In genomic region chr1:26283871-26284596, GRCh38 we compare ENCODE assay signal across 11 cellular contexts. TPM values are rescaled to one million over a fixed set of nuclear protein-coding genes. Genes with fewer than 3 reads are reported as not detected.
A peak's percentile ranks its signal among the peaks of the same experiment; 100 is the strongest.
DNase-seq lines count a peak whose midpoint lies in the region; ATAC-seq, FAIRE-seq and TF ChIP-seq lines count a peak whose summit lies in the region.
"Had no signal": no experiment of that assay in that cellular context is flagged by ENCODE, and none has a peak within 500 bp of the region (broad histone marks: within the 10 kb centered on the region; RNA-seq: fewer than 3 reads in every experiment).

No MANE protein-coding gene starts in this region.

- TF ChIP-seq CTCF in keratinocyte (optimal IDR thresholded peaks at IDR 0.05 in 1 of 3, IDR thresholded peaks at IDR 0.05 in 1 of 3, conservative IDR thresholded peaks at IDR 0.05 in 1 of 3; ENCODE audit: extremely low read depth in 1 of 3, insufficient read depth in 2 of 3, low read length in 3 of 3), result no peak
- no peak for TF ChIP-seq CTCF in thoracic aorta (IDR thresholded peaks at IDR 0.05)
- TF ChIP-seq CTCF in body of pancreas (IDR thresholded peaks at IDR 0.05), result no peak

- TF ChIP-seq POLR2A in body of pancreas (IDR thresholded peaks at IDR 0.05), result no peak

- intact Hi-C loops in body of pancreas (cut with DNase I), result no loop called here

- H3K4me3 ChIP-seq in keratinocyte (ENCODE audit: control insufficient read depth in 2 of 3, extremely low read depth in 1 of 3, insufficient read depth in 2 of 3, low read depth in 1 of 3, low read length in 3 of 3) (no peak overlapping the region), thoracic aorta (peak overlapping the region; percentile 45), body of pancreas (no peak overlapping the region)
- H3K4me3 ChIP-seq: cardiac muscle cell had no signal

- FAIRE-seq in keratinocyte (lab: Jason Lieb, UNC), result no peak

- H3K27me3 ChIP-seq in keratinocyte (ENCODE audit: control insufficient read depth, extremely low read depth, insufficient read depth, low read length) (no peaks in the 10 kb centered on the region), thoracic aorta (replicated peaks; ENCODE audit: insufficient read depth) (no peaks in the 10 kb centered on the region), body of pancreas (no peaks in the 10 kb centered on the region)
- H3K27me3 ChIP-seq: cardiac muscle cell had no signal

- peak overlapping the region; percentile 36 for H3K27ac ChIP-seq in keratinocyte (ENCODE audit: control insufficient read depth, insufficient read depth, low read length)
- peak overlapping the region; percentile 62 to 74 for H3K27ac ChIP-seq in thoracic aorta
- H3K27ac ChIP-seq in body of pancreas, result peak overlapping the region in 2 of 4 donors; percentile 24 to 42
- H3K27ac ChIP-seq: cardiac muscle cell had no signal

- H3K79me2 ChIP-seq in keratinocyte (ENCODE audit: control insufficient read depth, insufficient read depth, low read length), result peaks cover 21% of the 10 kb centered on the region

- dilution Hi-C loops in keratinocyte (cut with MboI; ENCODE audit: extremely low pct_ligation_motif_present, low sequenced_read_pairs), result no loop called here

- H3K4me2 ChIP-seq in keratinocyte (ENCODE audit: control insufficient read depth, extremely low read depth, insufficient read depth, low read depth, low read length), result peak overlapping the region; percentile 41

- H3K9me3 ChIP-seq in keratinocyte (ENCODE audit: control insufficient read depth, low read depth, low read length) (no peaks in the 10 kb centered on the region), thoracic aorta (no peaks in the 10 kb centered on the region), body of pancreas (no peaks in the 10 kb centered on the region)

- WGBS in body of pancreas, 2 donors, result 64 to 77% methylated on average over 8 to 12 of the region's 12 CpGs

- DNase-seq in activated T-cell treated with anti-CD3 and anti-CD28 coated beads, Interleukin-2, amount 50 U/mL, for 1 hour, result peak; percentile 51
- DNase-seq in activated T-cell treated with anti-CD3 and anti-CD28 coated beads for 4 hours (no peak), keratinocyte (ENCODE audit: low read depth, low spot score) (no peak), thoracic aorta (ENCODE audit: low spot score) (no peak), body of pancreas (no peak)
- DNase-seq in activated T-cell treated with anti-CD3 and anti-CD28 coated beads, Interleukin-2, amount 50 U/mL, for 72 hours, result no peak
- DNase-seq: MM.1S had no signal

- H3K9me1 ChIP-seq in keratinocyte (ENCODE audit: control insufficient read depth, extremely low read depth, insufficient read depth, low read length), result peaks cover 3% of the 10 kb centered on the region

- peak overlapping the region; percentile 78 to 81 for H3K4me3 Mint-ChIP-seq in activated T-cell treated with anti-CD3 and anti-CD28 coated beads, Interleukin-2, amount 50 U/mL, for 72 hours

- no peak for ATAC-seq in activated T-cell treated with anti-CD3 and anti-CD28 coated beads, Interleukin-2, amount 50 U/mL, for 72 hours (replicated peaks in 1 of 2)
- ATAC-seq in thoracic aorta (ENCODE audit: insufficient number of reproducible peaks, low FRiP score, low read depth) (no peak), HG03139 (IDR thresholded peaks at IDR 0.05; ENCODE audit: unreplicated experiment) (no peak), GM21576 (IDR thresholded peaks at IDR 0.05; ENCODE audit: unreplicated experiment) (no peak), body of pancreas (no peak)

- peaks cover 2 to 12% of the 10 kb centered on the region in 2 donors for H3K36me3 Mint-ChIP-seq in activated T-cell treated with anti-CD3 and anti-CD28 coated beads, Interleukin-2, amount 50 U/mL, for 72 hours (ENCODE audit: insufficient read depth in 2 of 2)

- peak overlapping the region; percentile 89 for H3K27ac Mint-ChIP-seq in activated T-cell treated with anti-CD3 and anti-CD28 coated beads, Interleukin-2, amount 50 U/mL, for 72 hours

- no peak overlapping the region for H2AFZ ChIP-seq in keratinocyte (ENCODE audit: control insufficient read depth, low read length)

- peaks cover 14% of the 10 kb centered on the region for H4K20me1 ChIP-seq in keratinocyte (ENCODE audit: control insufficient read depth, extremely low read depth, insufficient read depth, low read length)

- H3K36me3 ChIP-seq in keratinocyte (ENCODE audit: control insufficient read depth in 2 of 2, extremely low read depth in 1 of 2, insufficient read depth in 2 of 2, low read length in 2 of 2) (peaks cover 17 to 27% of the 10 kb centered on the region in 2 experiments), thoracic aorta (no peaks in the 10 kb centered on the region), body of pancreas (replicated peaks in 1 of 2; ENCODE audit: insufficient read depth in 1 of 2, low read depth in 2 of 2) (no peaks in the 10 kb centered on the region)
- H3K36me3 ChIP-seq: cardiac muscle cell had no signal

- peaks cover 48% of the 10 kb centered on the region for H3K4me1 ChIP-seq in keratinocyte (ENCODE audit: control insufficient read depth, extremely low read depth, insufficient read depth, low read length)
- H3K4me1 ChIP-seq in thoracic aorta (ENCODE audit: control insufficient read depth in 1 of 2, low read depth in 2 of 2), result peaks cover 41 to 51% of the 10 kb centered on the region in 2 donors
- peaks cover 39% of the 10 kb centered on the region for H3K4me1 ChIP-seq in body of pancreas

- H3K9ac ChIP-seq in keratinocyte (ENCODE audit: control insufficient read depth, extremely low read depth, insufficient read depth, low read length), result no peak overlapping the region

- H3K27me3 Mint-ChIP-seq in activated T-cell treated with anti-CD3 and anti-CD28 coated beads, Interleukin-2, amount 50 U/mL, for 72 hours (ENCODE audit: low read depth), result no peaks in the 10 kb centered on the region

- no peaks in the 10 kb centered on the region for H3K9me3 Mint-ChIP-seq in activated T-cell treated with anti-CD3 and anti-CD28 coated beads, Interleukin-2, amount 50 U/mL, for 72 hours

- H3K4me1 Mint-ChIP-seq in activated T-cell treated with anti-CD3 and anti-CD28 coated beads, Interleukin-2, amount 50 U/mL, for 72 hours (ENCODE audit: low read depth), result peaks cover 94% of the 10 kb centered on the region

RNA-seq across cellular contexts. Expression of gene SH3BGRL3, which starts 4.1 kb away (rescaled TPM):
- total RNA-seq in activated T-cell treated with anti-CD3 and anti-CD28 coated beads, Interleukin-2, amount 50 U/mL, for 72 hours, result 100 to 1,000 TPM; 148 to 165 TPM
- polyA plus RNA-seq in keratinocyte, result 175 to 234 TPM (median 196 TPM) in 3 replicates
- 246 TPM for polyA plus RNA-seq in keratinocyte (2011; ENCODE audit: low read depth)
- 423 and 444 TPM in 2 replicates for polyA plus RNA-seq in keratinocyte (2011; cell fraction: cytosol; rRNA removed)
- polyA plus RNA-seq in keratinocyte (2011; cell fraction: nucleus; rRNA removed), result 84.2 and 96.0 TPM in 2 replicates
- 453 and 651 TPM in 2 replicates for polyA plus RNA-seq in keratinocyte (2012; ENCODE audit: low replicate concordance)
- polyA minus RNA-seq in keratinocyte, result 286 to 540 TPM (median 528 TPM) in 3 replicates
- 456 TPM for polyA minus RNA-seq in keratinocyte (2011; cell fraction: cytosol; rRNA and poly(A)+ RNA removed)
- 61.4 and 74.5 TPM in 2 replicates for polyA minus RNA-seq in keratinocyte (2011; cell fraction: nucleus; rRNA and poly(A)+ RNA removed)
- total RNA-seq in thoracic aorta (100 to 1,000 TPM in 1 of 2 donors, 10 to 100 TPM in 1; 79.2 to 137 TPM), body of pancreas (10 to 100 TPM; 38.2 to 43.1 TPM)

RNA-seq across cellular contexts. Expression of gene UBXN11, which starts 22.4 kb away (rescaled TPM):
- total RNA-seq in activated T-cell treated with anti-CD3 and anti-CD28 coated beads, Interleukin-2, amount 50 U/mL, for 72 hours, result 10 to 100 TPM; 19.1 to 19.3 TPM
- polyA plus RNA-seq in keratinocyte, result 5.2 to 6.8 TPM (median 6.6 TPM) in 3 replicates
- 6.8 TPM for polyA plus RNA-seq in keratinocyte (2011; ENCODE audit: low read depth)
- polyA plus RNA-seq in keratinocyte (2011; cell fraction: cytosol; rRNA removed), result 1.5 and 2.1 TPM in 2 replicates
- 28.1 and 28.2 TPM in 2 replicates for polyA plus RNA-seq in keratinocyte (2011; cell fraction: nucleus; rRNA removed)
- polyA plus RNA-seq in keratinocyte (2012; ENCODE audit: low replicate concordance), result 5.4 and 7.6 TPM in 2 replicates
- 2.7 to 6.8 TPM (median 4.3 TPM) in 3 replicates for polyA minus RNA-seq in keratinocyte
- 3.1 TPM for polyA minus RNA-seq in keratinocyte (2011; cell fraction: cytosol; rRNA and poly(A)+ RNA removed)
- polyA minus RNA-seq in keratinocyte (2011; cell fraction: nucleus; rRNA and poly(A)+ RNA removed), result 3.5 and 4.0 TPM in 2 replicates
- total RNA-seq in thoracic aorta, result 10 to 100 TPM in 1 of 2 donors, 1 to 10 TPM in 1; 9.6 to 23.2 TPM
- 10 to 100 TPM; 12.2 to 14.8 TPM for total RNA-seq in body of pancreas

RNA-seq across cellular contexts. Expression of gene CD52, which starts 33.7 kb away (rescaled TPM):
- total RNA-seq in activated T-cell treated with anti-CD3 and anti-CD28 coated beads, Interleukin-2, amount 50 U/mL, for 72 hours, result 100 to 1,000 TPM; 213 to 245 TPM
- 0.22 to 0.27 TPM in 2 of 3 replicates, not detected in the other for polyA plus RNA-seq in keratinocyte
- polyA plus RNA-seq in keratinocyte (2011; ENCODE audit: low read depth), result not detected
- polyA plus RNA-seq in keratinocyte (2011; cell fraction: cytosol; rRNA removed), result not detected in 2 replicates
- polyA plus RNA-seq in keratinocyte (2011; cell fraction: nucleus; rRNA removed), result not detected in 2 replicates
- 0.69 TPM in 1 of 2 replicates, not detected in the other for polyA plus RNA-seq in keratinocyte (2012; ENCODE audit: low replicate concordance)
- 1.5 TPM in 1 of 3 replicates, not detected in the others for polyA minus RNA-seq in keratinocyte
- not detected for polyA minus RNA-seq in keratinocyte (2011; cell fraction: cytosol; rRNA and poly(A)+ RNA removed)
- not detected in 2 replicates for polyA minus RNA-seq in keratinocyte (2011; cell fraction: nucleus; rRNA and poly(A)+ RNA removed)
- total RNA-seq in thoracic aorta (1 to 10 TPM in 1 of 2 donors, not detected in 1; 2.7 TPM), body of pancreas (not detected)
- total RNA-seq: cardiac muscle cell had no signal
- polyA plus RNA-seq: BJ had no signal

RNA-seq across cellular contexts. Expression of gene CEP85, which starts 50.0 kb away (rescaled TPM):
- 10 to 100 TPM; 30.8 to 34.6 TPM for total RNA-seq in activated T-cell treated with anti-CD3 and anti-CD28 coated beads, Interleukin-2, amount 50 U/mL, for 72 hours
- 14.8 to 17.0 TPM (median 15.4 TPM) in 3 replicates for polyA plus RNA-seq in keratinocyte
- 3.7 TPM for polyA plus RNA-seq in keratinocyte (2011; ENCODE audit: low read depth)
- 7.2 and 9.6 TPM in 2 replicates for polyA plus RNA-seq in keratinocyte (2011; cell fraction: cytosol; rRNA removed)
- 31.8 and 34.8 TPM in 2 replicates for polyA plus RNA-seq in keratinocyte (2011; cell fraction: nucleus; rRNA removed)
- 5.4 and 8.1 TPM in 2 replicates for polyA plus RNA-seq in keratinocyte (2012; ENCODE audit: low replicate concordance)
- 10.2 to 19.9 TPM (median 16.7 TPM) in 3 replicates for polyA minus RNA-seq in keratinocyte
- 6.9 TPM for polyA minus RNA-seq in keratinocyte (2011; cell fraction: cytosol; rRNA and poly(A)+ RNA removed)
- polyA minus RNA-seq in keratinocyte (2011; cell fraction: nucleus; rRNA and poly(A)+ RNA removed), result 12.9 and 16.5 TPM in 2 replicates
- 1 to 10 TPM; 2.8 to 4.0 TPM for total RNA-seq in thoracic aorta
- total RNA-seq in body of pancreas, result 1 to 10 TPM; 6.2 to 6.9 TPM

Comparison
In these comparisons a context has a peak if more than half of its experiments do, and no peak if none do; other contexts are left out.
1. RNA of gene CD52, which starts 33.7 kb away (total RNA-seq): 213 to 245 TPM in activated T-cell treated with anti-CD3 and anti-CD28 coated beads, Interleukin-2, amount 50 U/mL, for 72 hours; 2.7 TPM in thoracic aorta and not detected in body of pancreas; every median in the first group is over 10 times any median in the second.